Comparison of ENCODE assay signal across 9 cellular contexts in genomic region chr6:55276745-55277627, GRCh38. TPM values are rescaled to one million over a fixed set of nuclear protein-coding genes. Genes with fewer than 3 reads are reported as not detected.
DNase-seq lines count a peak whose midpoint lies in the region; ATAC-seq and TF ChIP-seq lines count a peak whose summit lies in the region.
"Had no signal": no experiment of that assay in that cellular context is flagged by ENCODE, and none has a peak within 500 bp of the region (broad histone marks: within the 10 kb centered on the region; RNA-seq: fewer than 3 reads in every experiment).

No MANE protein-coding gene starts in this region.

- H4K5ac ChIP-seq in H9 (ENCODE audit: insufficient read length, low read depth, low read length) = no peak overlapping the region

- no peaks in the 10 kb centered on the region for H3K9me2 ChIP-seq in SU-DHL-6 (replicated peaks; ENCODE audit: insufficient read depth, low read length)

- H3K23ac ChIP-seq in H9 (ENCODE audit: insufficient read length, low read depth, low read length) = no peak overlapping the region

- DNase-seq in EH (ENCODE audit: low read depth) (peak; percentile 52), H9 (peak; percentile 54), NCI-H128 (lab: John Stamatoyannopoulos, UW; ENCODE audit: unreplicated experiment) (peak; percentile 1), foreskin keratinocyte (peak; percentile 10 to 47), progenitor cell of endocrine pancreas (ENCODE audit: low spot score, unreplicated experiment) (no peak)
- no peak for DNase-seq in stimulated activated effector memory CD8-positive, alpha-beta T cell treated with anti-CD3 and anti-CD28 coated beads, Interleukin-12 subunit alpha, Interleukin-12 subunit beta, amount 100 ng/mL, for 72 hours (ENCODE audit: low spot score in 2 of 2)

- no peaks in the 10 kb centered on the region for H3K36me3 ChIP-seq in SU-DHL-6 (ENCODE audit: low read length)

- no peak overlapping the region for H3K56ac ChIP-seq in H9 (ENCODE audit: insufficient read length, low read depth, low read length)

- no peaks in the 10 kb centered on the region for H3K27me3 ChIP-seq in H9 (ENCODE audit: insufficient read depth, low read length)
- no peaks in the 10 kb centered on the region for H3K27me3 ChIP-seq in SU-DHL-6 (ENCODE audit: low read length)
- peaks cover 17% of the 10 kb centered on the region for H3K27me3 ChIP-seq in foreskin keratinocyte

- H3K4me1 ChIP-seq in H9 (ENCODE audit: insufficient read depth, low read length) (peaks cover 7% of the 10 kb centered on the region; the same call in 1 of the 2 replicates), foreskin keratinocyte (no peaks in the 10 kb centered on the region)

- no peak overlapping the region for H2BK120ac ChIP-seq in H9 (ENCODE audit: low read depth, low read length, poor library complexity, severe bottlenecking)

- H3K4me3 Mint-ChIP-seq in H9 (peak overlapping the region; percentile 22 to 33; a peak in 1 of 5 replicates), progenitor cell of endocrine pancreas (ENCODE audit: low read depth) (peak overlapping the region; percentile 52)
- H3K4me3 Mint-ChIP-seq in stimulated activated effector memory CD8-positive, alpha-beta T cell treated with anti-CD3 and anti-CD28 coated beads, Interleukin-12 subunit alpha, Interleukin-12 subunit beta, amount 100 ng/mL, for 72 hours = no peak overlapping the region

- no peak overlapping the region for H3K14ac ChIP-seq in H9 (ENCODE audit: insufficient read depth, low read length)

- no peaks in the 10 kb centered on the region for H3K79me2 ChIP-seq in H9 (ENCODE audit: insufficient read depth, low read length)
- no peaks in the 10 kb centered on the region for H3K79me2 ChIP-seq in SU-DHL-6 (ENCODE audit: insufficient read depth, low read length)

- no peak overlapping the region for H3K18ac ChIP-seq in H9 (ENCODE audit: insufficient read length, low read depth, low read length)

- H2BK5ac ChIP-seq in H9 (ENCODE audit: insufficient read length, low read length) = no peak overlapping the region

- H3K27ac Mint-ChIP-seq in H9 (peak overlapping the region in 2 of 3 experiments; percentile 22 to 81; a peak in 4 of 7 replicates), progenitor cell of endocrine pancreas (no peak overlapping the region)
- no peak overlapping the region for H3K27ac Mint-ChIP-seq in stimulated activated effector memory CD8-positive, alpha-beta T cell treated with anti-CD3 and anti-CD28 coated beads, Interleukin-12 subunit alpha, Interleukin-12 subunit beta, amount 100 ng/mL, for 72 hours

- H4K8ac ChIP-seq in H9 (replicated peaks; ENCODE audit: insufficient read length, low read depth, low read length) = no peak overlapping the region

- no peak overlapping the region for H2AFZ ChIP-seq in H9 (ENCODE audit: low read length)
- H2AFZ ChIP-seq in SU-DHL-6 (ENCODE audit: low read depth, low read length, severe bottlenecking) = no peak overlapping the region

- H3K23me2 ChIP-seq in H9 (ENCODE audit: insufficient read length, low read depth, low read length, poor library complexity, severe bottlenecking) = no peaks in the 10 kb centered on the region

- H3K27ac ChIP-seq in H9 (ENCODE audit: insufficient read length, low read depth, low read length) = no peak overlapping the region
- no peak overlapping the region for H3K27ac ChIP-seq in SU-DHL-6 (ENCODE audit: low read depth, low read length)
- no peak overlapping the region for H3K27ac ChIP-seq in foreskin keratinocyte

- TF ChIP-seq CTCF in H9 (conservative IDR thresholded peaks at IDR 0.05) (peak; percentile 80), SU-DHL-6 (IDR thresholded peaks at IDR 0.05; ENCODE audit: insufficient read depth, low read length, poor library complexity, severe bottlenecking) (peak; percentile 39), foreskin keratinocyte (conservative IDR thresholded peaks at IDR 0.05) (peak; percentile 76), progenitor cell of endocrine pancreas (IDR thresholded peaks at IDR 0.05; ENCODE audit: unreplicated experiment) (peak; percentile 75)

- H3F3A ChIP-seq in SU-DHL-6 (ENCODE audit: insufficient read depth) = no peaks in the 10 kb centered on the region

- H3K27me3 Mint-ChIP-seq in H9 (ENCODE audit: low read depth) (no peaks in the 10 kb centered on the region), progenitor cell of endocrine pancreas (no peaks in the 10 kb centered on the region)

- no peak overlapping the region for H3T11ph ChIP-seq in H9 (ENCODE audit: low read length)

- no CpG with 5 or more reads among the region's 15 CpGs for WGBS in H9 (ENCODE audit: extremely low coverage, insufficient read length, low lambda C conversion rate)

- H2BK15ac ChIP-seq in H9 (ENCODE audit: low read depth, low read length) = no peak overlapping the region

- H3K9me3 ChIP-seq in H9 (ENCODE audit: control insufficient read depth, low read depth, low read length) = no peaks in the 10 kb centered on the region
- no peaks in the 10 kb centered on the region for H3K9me3 ChIP-seq in SU-DHL-6 (ENCODE audit: insufficient read depth, low read length)

- H2BK20ac ChIP-seq in H9 (ENCODE audit: low read depth, low read length, poor library complexity, severe bottlenecking) = no peak overlapping the region

- no peaks in the 10 kb centered on the region for H3K79me1 ChIP-seq in H9 (ENCODE audit: insufficient read depth, low read depth, low read length, poor library complexity, severe bottlenecking)

- H3K9me3 Mint-ChIP-seq in H9 = no peaks in the 10 kb centered on the region
- no peaks in the 10 kb centered on the region for H3K9me3 Mint-ChIP-seq in progenitor cell of endocrine pancreas (ENCODE audit: low read depth)
- peaks cover 3% of the 10 kb centered on the region for H3K9me3 Mint-ChIP-seq in stimulated activated effector memory CD8-positive, alpha-beta T cell treated with anti-CD3 and anti-CD28 coated beads, Interleukin-12 subunit alpha, Interleukin-12 subunit beta, amount 100 ng/mL, for 72 hours

- ATAC-seq in foreskin keratinocyte = peak; percentile 64
- no peak for ATAC-seq in GM19463 (IDR thresholded peaks at IDR 0.05; ENCODE audit: unreplicated experiment)
- ATAC-seq in stimulated activated effector memory CD8-positive, alpha-beta T cell treated with anti-CD3 and anti-CD28 coated beads, Interleukin-12 subunit alpha, Interleukin-12 subunit beta, amount 100 ng/mL, for 72 hours = no peak

- H3K4me3 ChIP-seq in SU-DHL-6 (ENCODE audit: insufficient read depth, low read length, poor library complexity, severe bottlenecking) = no peak overlapping the region

- H3K9ac ChIP-seq in H9 (ENCODE audit: extremely low read depth, insufficient read length, low read length) (no peak overlapping the region), SU-DHL-6 (ENCODE audit: low read length) (no peak overlapping the region)

- H2BK12ac ChIP-seq in H9 (ENCODE audit: insufficient read length, low read depth, low read length) = no peak overlapping the region

- H3K4ac ChIP-seq in H9 (ENCODE audit: low read depth, low read length) = no peak overlapping the region

- H3K4me1 Mint-ChIP-seq in H9 (peaks cover 16% of the 10 kb centered on the region in 2 experiments), progenitor cell of endocrine pancreas (ENCODE audit: low read depth) (peaks cover 10% of the 10 kb centered on the region)
- no peaks in the 10 kb centered on the region for H3K4me1 Mint-ChIP-seq in stimulated activated effector memory CD8-positive, alpha-beta T cell treated with anti-CD3 and anti-CD28 coated beads, Interleukin-12 subunit alpha, Interleukin-12 subunit beta, amount 100 ng/mL, for 72 hours

- H3K36me3 Mint-ChIP-seq in H9 (ENCODE audit: insufficient read depth in 1 of 3, low read depth in 3 of 3) (no peaks in the 10 kb centered on the region), progenitor cell of endocrine pancreas (ENCODE audit: insufficient read depth) (no peaks in the 10 kb centered on the region)
- H3K36me3 Mint-ChIP-seq in stimulated activated effector memory CD8-positive, alpha-beta T cell treated with anti-CD3 and anti-CD28 coated beads, Interleukin-12 subunit alpha, Interleukin-12 subunit beta, amount 100 ng/mL, for 72 hours = no peaks in the 10 kb centered on the region

- no peak overlapping the region for H2AK5ac ChIP-seq in H9 (ENCODE audit: insufficient read length, low read length)

- H3K4me2 ChIP-seq in H9 (ENCODE audit: insufficient read depth, insufficient read length, low read length) = peak overlapping the region; percentile 24
- no peak overlapping the region for H3K4me2 ChIP-seq in SU-DHL-6 (ENCODE audit: low read depth, low read length, poor library complexity, severe bottlenecking)

- H4K91ac ChIP-seq in H9 (ENCODE audit: insufficient read length, low read depth, low read length) = no peak overlapping the region

- H4K20me1 ChIP-seq in H9 (ENCODE audit: control insufficient read depth, insufficient read depth, insufficient read length) = no peaks in the 10 kb centered on the region
- H4K20me1 ChIP-seq in SU-DHL-6 (ENCODE audit: low read depth, low read length) = 0 out of 2 replicates have a peak, but pooled peaks cover 5% of the 10 kb centered on the region

RNA-seq across cellular contexts. Expression of gene GFRAL, which starts 50.3 kb away (rescaled TPM):
- total RNA-seq in H9 (2021) = not detected in 2 replicates
- not detected in 2 replicates for total RNA-seq in foreskin keratinocyte
- polyA plus RNA-seq in foreskin keratinocyte = not detected in 2 replicates
- not detected in 2 replicates for total RNA-seq in progenitor cell of endocrine pancreas
- total RNA-seq: activated CD8-positive, alpha-beta memory T cell treated with anti-CD3 and anti-CD28 coated beads for 36 hours had no signal

Comparison
In these comparisons a context has a peak if more than half of its experiments do, and no peak if none do; other contexts are left out.
1. DNase-seq: peak in EH (single experiment), H9 (single experiment), NCI-H128 (single experiment) and foreskin keratinocyte (2 of 2); none in progenitor cell of endocrine pancreas (single experiment) and stimulated activated effector memory CD8-positive, alpha-beta T cell treated with anti-CD3 and anti-CD28 coated beads, Interleukin-12 subunit alpha, Interleukin-12 subunit beta, amount 100 ng/mL, for 72 hours (0 of 2).
2. H3K27ac Mint-ChIP-seq: peak in H9 (2 of 3); none in progenitor cell of endocrine pancreas (single experiment) and stimulated activated effector memory CD8-positive, alpha-beta T cell treated with anti-CD3 and anti-CD28 coated beads, Interleukin-12 subunit alpha, Interleukin-12 subunit beta, amount 100 ng/mL, for 72 hours (single experiment).
3. Peak in every context shown above with its lines, with median percentiles within 50 percentile points of each other: CTCF ChIP-seq.